Comparison of ENCODE assay signal across 15 cellular contexts in the genomic region with DNA sequence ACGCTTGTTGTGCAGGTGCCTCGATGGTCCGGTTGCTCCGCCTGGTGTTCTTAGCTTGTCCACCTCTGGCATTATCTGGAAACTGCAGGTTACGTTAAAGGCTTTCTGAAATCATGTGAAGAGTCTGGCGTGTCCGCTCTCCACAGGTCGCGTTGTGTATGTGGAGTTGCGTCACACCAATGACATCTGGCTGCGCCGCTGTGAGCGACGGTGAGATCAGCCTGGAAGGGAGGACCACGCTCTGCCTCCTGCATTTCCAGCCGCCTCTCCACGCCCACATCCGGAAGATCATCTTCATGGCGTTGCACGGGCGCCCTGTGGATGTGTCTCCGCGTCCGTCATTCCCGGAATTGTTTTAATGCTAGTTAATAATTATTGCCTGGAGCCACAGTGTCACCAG. TPM values are rescaled to one million over a fixed set of nuclear protein-coding genes. Genes with fewer than 3 reads are reported as not detected.
"Had no signal": no experiment of that assay in that cellular context is flagged by ENCODE, and none has a peak within 500 bp of the region (broad histone marks: within the 10 kb centered on the region; RNA-seq: fewer than 3 reads in every experiment).

No MANE protein-coding gene starts in this region.

- DNase-seq: activated CD4-positive, alpha-beta memory T cell treated with anti-CD3 and anti-CD28 coated beads for 36 hours; activated CD8-positive, alpha-beta memory T cell treated with anti-CD3 and anti-CD28 coated beads, Interleukin-2, amount 10 ng/mL, durations not matched to agents 7 days and 5 days; activated naive CD4-positive, alpha-beta T cell treated with anti-CD3 and anti-CD28 coated beads, Interleukin-2, amount 50 U/mL, for 16 hours; activated T-cell treated with anti-CD3 and anti-CD28 coated beads, Interleukin-2, amount 50 U/mL, for 1 hour; erythroblast; heart right ventricle; left colon; lower lobe of right lung; nucleus accumbens; T1000; upper lobe of right lung had no signal

- ATAC-seq: activated CD8-positive, alpha-beta memory T cell treated with anti-CD3 and anti-CD28 coated beads, Interleukin-2, amount 10 ng/mL, durations not matched to agents 7 days and 5 days; gastroesophageal sphincter; heart right ventricle; left colon; lower lobe of right lung; sciatic nerve; upper lobe of right lung had no signal

- H3K27ac ChIP-seq: gastroesophageal sphincter, heart right ventricle, lower lobe of right lung, upper lobe of right lung, VCaP had no signal

- H3K4me1 ChIP-seq: gastroesophageal sphincter, heart right ventricle, lower lobe of right lung, upper lobe of right lung had no signal

- H3K9me3 ChIP-seq: gastroesophageal sphincter, heart right ventricle, lower lobe of right lung, upper lobe of right lung had no signal

- H3K36me3 ChIP-seq: gastroesophageal sphincter, heart right ventricle, lower lobe of right lung, upper lobe of right lung had no signal

- H3K4me3 ChIP-seq: gastroesophageal sphincter, heart right ventricle, lower lobe of right lung, upper lobe of right lung had no signal

RNA-seq across cellular contexts. Expression of a gene that starts 50.6 kb away (rescaled TPM):
- total RNA-seq: activated CD8-positive, alpha-beta memory T cell treated with anti-CD3 and anti-CD28 coated beads, Interleukin-2, amount 10 ng/mL, durations not matched to agents 7 days and 5 days; bronchial epithelial cell; lower lobe of right lung; sciatic nerve had no signal
